18 cellular contexts compared by ENCODE assay signal in genomic region chr7:39896840-39897239, GRCh38. TPM values are rescaled to one million over a fixed set of nuclear protein-coding genes. Genes with fewer than 3 reads are reported as not detected.
A peak's percentile ranks its signal among the peaks of the same experiment; 100 is the strongest.
DNase-seq lines count a peak whose midpoint lies in the region; ATAC-seq and TF ChIP-seq lines count a peak whose summit lies in the region.
"Had no signal": no experiment of that assay in that cellular context is flagged by ENCODE, and none has a peak within 500 bp of the region (broad histone marks: within the 10 kb centered on the region; RNA-seq: fewer than 3 reads in every experiment).

No MANE protein-coding gene starts in this region.

- H3K4me2 ChIP-seq in PC-9: peak overlapping the region; percentile 66

- no peaks in the 10 kb centered on the region for H3K9me2 ChIP-seq in PC-9 (ENCODE audit: insufficient read depth)

- H3K27me3 ChIP-seq in PC-9 (ENCODE audit: insufficient read depth, low read depth): no peaks in the 10 kb centered on the region
- H3K27me3 ChIP-seq in uterus: no peaks in the 10 kb centered on the region
- H3K27me3 ChIP-seq: breast epithelium, gastroesophageal sphincter, ovary had no signal

- H3K4me3 ChIP-seq in PC-9: peak overlapping the region; percentile 24; the same call in 1 of the 2 replicates
- H3K4me3 ChIP-seq in uterus: no peak overlapping the region
- H3K4me3 ChIP-seq: ovary had no signal

- intact Hi-C loops in PC-9 (cut with micrococcal nuclease; ENCODE audit: unreplicated experiment) (loop anchor here (1.0 kb wide), 1 partner anchor 155 kb away; no protein-coding TSS in a partner anchor), left colon (cut with DNase I, micrococcal nuclease) (loop anchor here in 1 of 2 donors (5.0 kb wide), 1 partner anchor 155 kb away; no protein-coding TSS in a partner anchor), uterus (cut with DNase I; ENCODE audit: low total_unique reads) (loop anchor here (10.0 kb wide), 1 partner anchor 158 kb away; no protein-coding TSS in a partner anchor)
- intact Hi-C loops in activated CD8-positive, alpha-beta T cell treated with anti-CD3 and anti-CD28 coated beads for 36 hours (cut with micrococcal nuclease): loop anchor here (2.0 kb wide), 1 partner anchor 156 kb away; no protein-coding TSS in a partner anchor

- no peaks in the 10 kb centered on the region for H4K20me1 ChIP-seq in PC-9 (ENCODE audit: insufficient read depth)

- H2AFZ ChIP-seq in PC-9: peak overlapping the region; percentile 29; the same call in 1 of the 2 replicates

- H3K9me3 Mint-ChIP-seq in activated T-cell treated with anti-CD3 and anti-CD28 coated beads, Interleukin-2, amount 50 U/mL, for 72 hours: no peaks in the 10 kb centered on the region
- no peaks in the 10 kb centered on the region for H3K9me3 Mint-ChIP-seq in activated T-cell treated with anti-CD3 and anti-CD28 coated beads, Interleukin-2, amount 50 U/mL, for 24 hours
- no peaks in the 10 kb centered on the region for H3K9me3 Mint-ChIP-seq in stimulated activated effector memory CD8-positive, alpha-beta T cell treated with anti-CD3 and anti-CD28 coated beads, Interleukin-12 subunit alpha, Interleukin-12 subunit beta, amount 100 ng/mL, for 72 hours
- no peaks in the 10 kb centered on the region for H3K9me3 Mint-ChIP-seq in activated CD8-positive, alpha-beta T cell treated with anti-CD3 and anti-CD28 coated beads for 36 hours
- H3K9me3 Mint-ChIP-seq: HFFc6; naive thymus-derived CD4-positive, alpha-beta T cell; stimulated activated naive CD8-positive, alpha-beta T cell treated with anti-CD3 and anti-CD28 coated beads, Interleukin-15, Interleukin-2, amounts not matched to agents 100 ng/mL and 50 ng/mL, for 24 hours had no signal

- TF ChIP-seq CTCF in PC-9 (conservative IDR thresholded peaks at IDR 0.05) (no peak), uterus (IDR thresholded peaks at IDR 0.05) (no peak)
- no peak for TF ChIP-seq CTCF in activated CD8-positive, alpha-beta T cell treated with anti-CD3 and anti-CD28 coated beads for 36 hours (IDR thresholded peaks at IDR 0.05)

- no peaks in the 10 kb centered on the region for H3K9me3 ChIP-seq in PC-9 (ENCODE audit: insufficient read depth, low read depth)
- no peaks in the 10 kb centered on the region for H3K9me3 ChIP-seq in uterus
- H3K9me3 ChIP-seq: breast epithelium, gastroesophageal sphincter, ovary had no signal

- POLR2A ChIA-PET in PC-9 (lab: Charles Lee; ENCODE audit: unreplicated experiment): interaction anchor here (0.6 kb wide), 1 partner anchor 53 kb away, joined by 6 read pairs; the partner anchor contains the start of gene CDK13
- POLR2A ChIA-PET in activated CD8-positive, alpha-beta T cell treated with anti-CD3 and anti-CD28 coated beads for 36 hours (lab: Charles Lee): no interaction called here

- H3K27ac Mint-ChIP-seq in activated T-cell treated with anti-CD3 and anti-CD28 coated beads, Interleukin-2, amount 50 U/mL, for 72 hours: no peak overlapping the region
- H3K27ac Mint-ChIP-seq in activated T-cell treated with anti-CD3 and anti-CD28 coated beads, Interleukin-2, amount 50 U/mL, for 24 hours: no peak overlapping the region
- no peak overlapping the region for H3K27ac Mint-ChIP-seq in stimulated activated effector memory CD8-positive, alpha-beta T cell treated with anti-CD3 and anti-CD28 coated beads, Interleukin-12 subunit alpha, Interleukin-12 subunit beta, amount 100 ng/mL, for 72 hours
- H3K27ac Mint-ChIP-seq in activated CD8-positive, alpha-beta T cell treated with anti-CD3 and anti-CD28 coated beads for 36 hours: no peak overlapping the region
- H3K27ac Mint-ChIP-seq: activated CD4-positive, alpha-beta T cell treated with anti-CD3 and anti-CD28 coated beads for 36 hours; activated naive CD8-positive, alpha-beta T cell; HFFc6; stimulated activated naive CD8-positive, alpha-beta T cell treated with anti-CD3 and anti-CD28 coated beads, Interleukin-15, Interleukin-2, amounts not matched to agents 100 ng/mL and 50 ng/mL, for 24 hours had no signal

- no peak overlapping the region for H3K27ac ChIP-seq in PC-9
- no peak overlapping the region for H3K27ac ChIP-seq in uterus
- H3K27ac ChIP-seq: breast epithelium, gastroesophageal sphincter, ovary had no signal

- no peaks in the 10 kb centered on the region for H3K36me3 Mint-ChIP-seq in activated T-cell treated with anti-CD3 and anti-CD28 coated beads, Interleukin-2, amount 50 U/mL, for 72 hours (ENCODE audit: insufficient read depth in 2 of 2)
- no peaks in the 10 kb centered on the region for H3K36me3 Mint-ChIP-seq in activated T-cell treated with anti-CD3 and anti-CD28 coated beads, Interleukin-2, amount 50 U/mL, for 24 hours (ENCODE audit: low read depth)
- H3K36me3 Mint-ChIP-seq in stimulated activated effector memory CD8-positive, alpha-beta T cell treated with anti-CD3 and anti-CD28 coated beads, Interleukin-12 subunit alpha, Interleukin-12 subunit beta, amount 100 ng/mL, for 72 hours: no peaks in the 10 kb centered on the region
- H3K36me3 Mint-ChIP-seq in activated CD8-positive, alpha-beta T cell treated with anti-CD3 and anti-CD28 coated beads for 36 hours (ENCODE audit: low read depth): no peaks in the 10 kb centered on the region
- H3K36me3 Mint-ChIP-seq: activated naive CD8-positive, alpha-beta T cell; naive thymus-derived CD4-positive, alpha-beta T cell had no signal

- H3K4me1 Mint-ChIP-seq in activated T-cell treated with anti-CD3 and anti-CD28 coated beads, Interleukin-2, amount 50 U/mL, for 72 hours (ENCODE audit: low read depth): no peaks in the 10 kb centered on the region
- H3K4me1 Mint-ChIP-seq in activated T-cell treated with anti-CD3 and anti-CD28 coated beads, Interleukin-2, amount 50 U/mL, for 24 hours (ENCODE audit: low read depth): peaks cover 2% of the 10 kb centered on the region
- H3K4me1 Mint-ChIP-seq in stimulated activated effector memory CD8-positive, alpha-beta T cell treated with anti-CD3 and anti-CD28 coated beads, Interleukin-12 subunit alpha, Interleukin-12 subunit beta, amount 100 ng/mL, for 72 hours: no peaks in the 10 kb centered on the region
- H3K4me1 Mint-ChIP-seq in activated CD8-positive, alpha-beta T cell treated with anti-CD3 and anti-CD28 coated beads for 36 hours (ENCODE audit: low read depth): no peaks in the 10 kb centered on the region
- H3K4me1 Mint-ChIP-seq: activated CD4-positive, alpha-beta T cell treated with anti-CD3 and anti-CD28 coated beads for 36 hours had no signal

- CTCF ChIA-PET in PC-9 (lab: Charles Lee): interaction anchor here (0.9 to 1.3 kb wide), 5 partner anchors 9 to 156 kb away, joined by 3 to 8 read pairs (median 5); no protein-coding TSS in a partner anchor
- CTCF ChIA-PET in activated CD8-positive, alpha-beta T cell treated with anti-CD3 and anti-CD28 coated beads for 36 hours (lab: Charles Lee): interaction anchor here (0.9 to 9.7 kb wide), 30 partner anchors 8 to 796 kb away, joined by 3 to 142 read pairs (median 4); partner anchors contain the start of genes MPLKIP and SUGCT

- peaks cover 5% of the 10 kb centered on the region; the same call in 1 of the 2 replicates for H3F3A ChIP-seq in PC-9 (ENCODE audit: insufficient read depth, low read depth)

- H3K4me1 ChIP-seq in PC-9 (replicated peaks; ENCODE audit: insufficient read depth): peaks cover 22% of the 10 kb centered on the region
- no peaks in the 10 kb centered on the region for H3K4me1 ChIP-seq in uterus
- H3K4me1 ChIP-seq: breast epithelium had no signal

- TF ChIP-seq POLR2A in uterus (IDR thresholded peaks at IDR 0.05): no peak

- H3K4me3 Mint-ChIP-seq in activated T-cell treated with anti-CD3 and anti-CD28 coated beads, Interleukin-2, amount 50 U/mL, for 72 hours: peak overlapping the region; percentile 42 to 49
- H3K4me3 Mint-ChIP-seq in activated T-cell treated with anti-CD3 and anti-CD28 coated beads, Interleukin-2, amount 50 U/mL, for 24 hours: no peak overlapping the region
- H3K4me3 Mint-ChIP-seq in stimulated activated effector memory CD8-positive, alpha-beta T cell treated with anti-CD3 and anti-CD28 coated beads, Interleukin-12 subunit alpha, Interleukin-12 subunit beta, amount 100 ng/mL, for 72 hours: peak overlapping the region; percentile 12
- H3K4me3 Mint-ChIP-seq in activated CD8-positive, alpha-beta T cell treated with anti-CD3 and anti-CD28 coated beads for 36 hours: no peak overlapping the region
- H3K4me3 Mint-ChIP-seq: activated CD4-positive, alpha-beta T cell treated with anti-CD3 and anti-CD28 coated beads for 36 hours; stimulated activated naive CD8-positive, alpha-beta T cell treated with anti-CD3 and anti-CD28 coated beads, Interleukin-15, Interleukin-2, amounts not matched to agents 100 ng/mL and 50 ng/mL, for 24 hours had no signal

- no TSS peak for BruUV-seq in PC-9 (replicated peaks; lab: Mats Ljungman, UMichigan)

- no peaks in the 10 kb centered on the region for H3K36me3 ChIP-seq in PC-9 (ENCODE audit: low read depth)
- no peaks in the 10 kb centered on the region for H3K36me3 ChIP-seq in uterus
- H3K36me3 ChIP-seq: breast epithelium, gastroesophageal sphincter, ovary had no signal

- H3K79me2 ChIP-seq in PC-9 (ENCODE audit: low read depth): no peaks in the 10 kb centered on the region

- no peaks in the 10 kb centered on the region for H3K27me3 Mint-ChIP-seq in activated T-cell treated with anti-CD3 and anti-CD28 coated beads, Interleukin-2, amount 50 U/mL, for 72 hours (ENCODE audit: low read depth)
- H3K27me3 Mint-ChIP-seq in activated T-cell treated with anti-CD3 and anti-CD28 coated beads, Interleukin-2, amount 50 U/mL, for 24 hours: peaks cover 3% of the 10 kb centered on the region
- H3K27me3 Mint-ChIP-seq in activated CD8-positive, alpha-beta T cell treated with anti-CD3 and anti-CD28 coated beads for 36 hours: no peaks in the 10 kb centered on the region
- H3K27me3 Mint-ChIP-seq: stimulated activated naive CD8-positive, alpha-beta T cell treated with anti-CD3 and anti-CD28 coated beads, Interleukin-15, Interleukin-2, amounts not matched to agents 100 ng/mL and 50 ng/mL, for 24 hours had no signal

- no peak for ATAC-seq in activated T-cell treated with anti-CD3 and anti-CD28 coated beads, Interleukin-2, amount 50 U/mL, for 72 hours (replicated peaks in 1 of 2)
- peak; percentile 31 for ATAC-seq in left colon
- no peak for ATAC-seq in stimulated activated effector memory CD8-positive, alpha-beta T cell treated with anti-CD3 and anti-CD28 coated beads, Interleukin-12 subunit alpha, Interleukin-12 subunit beta, amount 100 ng/mL, for 72 hours
- ATAC-seq in activated CD8-positive, alpha-beta T cell treated with anti-CD3 and anti-CD28 coated beads for 36 hours: no peak
- ATAC-seq: activated CD4-positive, alpha-beta T cell treated with anti-CD3 and anti-CD28 coated beads for 36 hours; gastroesophageal sphincter; naive thymus-derived CD4-positive, alpha-beta T cell had no signal

- no peak for DNase-seq in activated T-cell treated with anti-CD3 and anti-CD28 coated beads, Interleukin-2, amount 50 U/mL, for 72 hours
- no peak for DNase-seq in activated T-cell treated with anti-CD3 and anti-CD28 coated beads, Interleukin-2, amount 50 U/mL, for 24 hours
- DNase-seq in PC-9 (no peak), left colon (no peak), uterus (no peak), hippocampal formation (lab: John Stamatoyannopoulos, UW) (no peak)
- DNase-seq in stimulated activated effector memory CD8-positive, alpha-beta T cell treated with anti-CD3 and anti-CD28 coated beads, Interleukin-12 subunit alpha, Interleukin-12 subunit beta, amount 100 ng/mL, for 72 hours (ENCODE audit: low spot score in 2 of 2): no peak
- no peak for DNase-seq in activated CD8-positive, alpha-beta T cell treated with anti-CD3 and anti-CD28 coated beads for 36 hours
- DNase-seq: NCI-H774, RPMI8226 had no signal

RNA-seq across cellular contexts. Expression of gene CDK13, which starts 53.2 kb away (rescaled TPM):
- 10 to 100 TPM; 47.6 to 48.2 TPM for total RNA-seq in activated T-cell treated with anti-CD3 and anti-CD28 coated beads, Interleukin-2, amount 50 U/mL, for 72 hours
- total RNA-seq in PC-9 (2021) (76.8 and 80.9 TPM in 2 replicates), left colon (10 to 100 TPM; 48.9 to 50.9 TPM), uterus (100 to 1,000 TPM in 2 of 4 donors, 10 to 100 TPM in 2; 48.5 to 144 (median 94.3) TPM)
- 10 to 100 TPM; 31.6 to 32.2 TPM for total RNA-seq in activated CD8-positive, alpha-beta T cell treated with anti-CD3 and anti-CD28 coated beads for 36 hours

Comparison
In these comparisons a context has a peak if more than half of its experiments do, and no peak if none do; other contexts are left out.
1. H3K4me3 Mint-ChIP-seq: peak in activated T-cell treated with anti-CD3 and anti-CD28 coated beads, Interleukin-2, amount 50 U/mL, for 72 hours (2 of 2) and stimulated activated effector memory CD8-positive, alpha-beta T cell treated with anti-CD3 and anti-CD28 coated beads, Interleukin-12 subunit alpha, Interleukin-12 subunit beta, amount 100 ng/mL, for 72 hours (single experiment); none in activated T-cell treated with anti-CD3 and anti-CD28 coated beads, Interleukin-2, amount 50 U/mL, for 24 hours (single experiment) and activated CD8-positive, alpha-beta T cell treated with anti-CD3 and anti-CD28 coated beads for 36 hours (single experiment).